ENCODE assay signal across 1 cellular context in the genomic region with DNA sequence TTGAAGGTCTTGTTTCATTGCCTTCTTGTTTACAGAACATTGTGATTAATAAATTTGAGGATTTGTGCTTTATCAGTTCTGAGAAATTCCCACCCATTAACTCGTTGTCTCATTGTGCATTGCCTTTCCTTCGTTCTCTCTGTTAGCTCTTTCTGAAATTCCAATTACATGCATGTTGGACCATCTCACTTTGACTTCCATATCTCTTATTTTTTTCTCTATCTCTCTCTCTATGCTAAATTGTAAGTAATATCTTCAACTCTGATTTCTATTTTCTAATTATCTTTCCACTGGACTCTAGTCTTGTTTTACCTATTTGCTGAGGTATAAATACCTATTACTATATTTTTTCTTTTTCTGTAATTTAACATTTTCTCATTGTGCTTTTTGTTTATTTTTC.
TF ChIP-seq lines count a peak whose summit lies in the region.

No MANE protein-coding gene starts in this region.

TF ChIP-seq in HEK293, 187 proteins besides CTCF, POLR2A, EP300 and RAD21 (continued from another document):
- TF ChIP-seq, protein P1, sequence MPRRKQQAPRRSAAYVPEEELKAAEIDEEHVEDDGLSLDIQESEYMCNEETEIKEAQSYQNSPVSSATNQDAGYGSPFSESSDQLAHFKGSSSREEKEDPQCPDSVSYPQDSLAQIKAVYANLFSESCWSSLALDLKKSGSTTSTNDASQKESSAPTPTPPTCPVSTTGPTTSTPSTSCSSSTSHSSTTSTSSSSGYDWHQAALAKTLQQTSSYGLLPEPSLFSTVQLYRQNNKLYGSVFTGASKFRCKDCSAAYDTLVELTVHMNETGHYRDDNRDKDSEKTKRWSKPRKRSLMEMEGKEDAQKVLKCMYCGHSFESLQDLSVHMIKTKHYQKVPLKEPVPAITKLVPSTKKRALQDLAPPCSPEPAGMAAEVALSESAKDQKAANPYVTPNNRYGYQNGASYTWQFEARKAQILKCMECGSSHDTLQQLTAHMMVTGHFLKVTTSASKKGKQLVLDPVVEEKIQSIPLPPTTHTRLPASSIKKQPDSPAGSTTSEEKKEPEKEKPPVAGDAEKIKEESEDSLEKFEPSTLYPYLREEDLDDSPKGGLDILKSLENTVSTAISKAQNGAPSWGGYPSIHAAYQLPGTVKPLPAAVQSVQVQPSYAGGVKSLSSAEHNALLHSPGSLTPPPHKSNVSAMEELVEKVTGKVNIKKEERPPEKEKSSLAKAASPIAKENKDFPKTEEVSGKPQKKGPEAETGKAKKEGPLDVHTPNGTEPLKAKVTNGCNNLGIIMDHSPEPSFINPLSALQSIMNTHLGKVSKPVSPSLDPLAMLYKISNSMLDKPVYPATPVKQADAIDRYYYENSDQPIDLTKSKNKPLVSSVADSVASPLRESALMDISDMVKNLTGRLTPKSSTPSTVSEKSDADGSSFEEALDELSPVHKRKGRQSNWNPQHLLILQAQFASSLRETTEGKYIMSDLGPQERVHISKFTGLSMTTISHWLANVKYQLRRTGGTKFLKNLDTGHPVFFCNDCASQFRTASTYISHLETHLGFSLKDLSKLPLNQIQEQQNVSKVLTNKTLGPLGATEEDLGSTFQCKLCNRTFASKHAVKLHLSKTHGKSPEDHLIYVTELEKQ (tag by site-specific recombination; IDR thresholded peaks at IDR 0.05; ENCODE audit: borderline replicate concordance), result no peak
- TF ChIP-seq MZF1 (tag by site-specific recombination; IDR thresholded peaks at IDR 0.05; ENCODE audit: borderline replicate concordance) (no peak), SETDB1 (IDR thresholded peaks at IDR 0.05; ENCODE audit: insufficient read length, low read length) (peak; percentile 40), ZNF16 (tag by site-specific recombination; IDR thresholded peaks at IDR 0.05; ENCODE audit: low read depth) (no peak), ZBTB10 (tag by site-specific recombination; IDR thresholded peaks at IDR 0.05) (no peak), ZNF404 (tag by site-specific recombination; IDR thresholded peaks at IDR 0.05) (no peak), SP3 (tag by site-specific recombination; IDR thresholded peaks at IDR 0.05) (no peak), ZBTB1 (tag by site-specific recombination; IDR thresholded peaks at IDR 0.05) (no peak)
- TF ChIP-seq, protein P2, sequence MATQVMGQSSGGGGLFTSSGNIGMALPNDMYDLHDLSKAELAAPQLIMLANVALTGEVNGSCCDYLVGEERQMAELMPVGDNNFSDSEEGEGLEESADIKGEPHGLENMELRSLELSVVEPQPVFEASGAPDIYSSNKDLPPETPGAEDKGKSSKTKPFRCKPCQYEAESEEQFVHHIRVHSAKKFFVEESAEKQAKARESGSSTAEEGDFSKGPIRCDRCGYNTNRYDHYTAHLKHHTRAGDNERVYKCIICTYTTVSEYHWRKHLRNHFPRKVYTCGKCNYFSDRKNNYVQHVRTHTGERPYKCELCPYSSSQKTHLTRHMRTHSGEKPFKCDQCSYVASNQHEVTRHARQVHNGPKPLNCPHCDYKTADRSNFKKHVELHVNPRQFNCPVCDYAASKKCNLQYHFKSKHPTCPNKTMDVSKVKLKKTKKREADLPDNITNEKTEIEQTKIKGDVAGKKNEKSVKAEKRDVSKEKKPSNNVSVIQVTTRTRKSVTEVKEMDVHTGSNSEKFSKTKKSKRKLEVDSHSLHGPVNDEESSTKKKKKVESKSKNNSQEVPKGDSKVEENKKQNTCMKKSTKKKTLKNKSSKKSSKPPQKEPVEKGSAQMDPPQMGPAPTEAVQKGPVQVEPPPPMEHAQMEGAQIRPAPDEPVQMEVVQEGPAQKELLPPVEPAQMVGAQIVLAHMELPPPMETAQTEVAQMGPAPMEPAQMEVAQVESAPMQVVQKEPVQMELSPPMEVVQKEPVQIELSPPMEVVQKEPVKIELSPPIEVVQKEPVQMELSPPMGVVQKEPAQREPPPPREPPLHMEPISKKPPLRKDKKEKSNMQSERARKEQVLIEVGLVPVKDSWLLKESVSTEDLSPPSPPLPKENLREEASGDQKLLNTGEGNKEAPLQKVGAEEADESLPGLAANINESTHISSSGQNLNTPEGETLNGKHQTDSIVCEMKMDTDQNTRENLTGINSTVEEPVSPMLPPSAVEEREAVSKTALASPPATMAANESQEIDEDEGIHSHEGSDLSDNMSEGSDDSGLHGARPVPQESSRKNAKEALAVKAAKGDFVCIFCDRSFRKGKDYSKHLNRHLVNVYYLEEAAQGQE (tag by site-specific recombination; IDR thresholded peaks at IDR 0.05), result no peak
TF ChIP-seq in HEK293: peak in this region for 2.
